Comparison of ENCODE assay signal across 25 cellular contexts in the genomic region with DNA sequence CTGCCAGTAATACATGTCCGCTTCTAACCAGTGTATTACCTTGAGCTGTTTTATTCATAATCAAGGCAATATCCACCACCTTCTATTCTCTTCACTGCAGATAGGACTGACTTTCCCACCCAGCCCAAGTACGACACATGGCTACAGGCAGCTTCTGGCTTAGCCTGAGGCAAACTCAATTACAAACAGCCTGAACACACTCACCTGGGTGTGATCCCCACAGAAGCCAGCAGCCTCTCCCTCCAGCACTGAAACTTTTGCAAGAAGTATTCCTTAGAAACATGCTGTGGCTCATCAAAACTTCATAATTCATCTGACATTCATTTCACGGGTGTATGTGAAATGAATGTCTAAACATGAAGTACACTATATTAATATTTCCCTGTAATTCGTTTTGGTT. TPM values are rescaled to one million over a fixed set of nuclear protein-coding genes. Genes with fewer than 3 reads are reported as not detected.
DNase-seq lines count a peak whose midpoint lies in the region; TF ChIP-seq lines count a peak whose summit lies in the region.
"Had no signal": no experiment of that assay in that cellular context is flagged by ENCODE, and none has a peak within 500 bp of the region (broad histone marks: within the 10 kb centered on the region; RNA-seq: fewer than 3 reads in every experiment).

No MANE protein-coding gene starts in this region.

- intact Hi-C loops in esophagus muscularis mucosa (cut with DNase I) = loop anchor here (5.0 kb wide), 1 partner anchor 117 kb away; a partner anchor contains a TSS

- no peak for TF ChIP-seq POLR2A in esophagus muscularis mucosa (IDR thresholded peaks at IDR 0.05; ENCODE audit: low read depth)

- DNase-seq in SK-N-MC (ENCODE audit: low read depth, low spot score) = peak; percentile 24
- peak; percentile 26 for DNase-seq in esophagus muscularis mucosa (ENCODE audit: extremely low spot score)
- no peak for DNase-seq in GM19240 (ENCODE audit: insufficient read length, low spot score)
- no peak for DNase-seq in stimulated activated CD4-positive, alpha-beta T cell treated with anti-CD3 and anti-CD28 coated beads, Interleukin-4, amount 100 ng/mL, for 4 hours
- DNase-seq in HK-2 (ENCODE audit: unreplicated experiment) = no peak
- DNase-seq: AML-193; C1 segment of cervical spinal cord; Caco-2; CD8-positive, alpha-beta T cell; DMS79; EL; GDM1; Kasumi-1; MV-4-11; NCI-H1105; NCI-H2081; NCI-H2227 treated with DMSO at 0.1 percent for 48 hours; NCI-H526 treated with DMSO at 0.1 percent for 48 hours; PC-9; SJCRH30; T-cell had no signal

- H3K36me3 ChIP-seq in Loucy (ENCODE audit: insufficient read depth, low read length) = no peaks in the 10 kb centered on the region
- no peaks in the 10 kb centered on the region for H3K36me3 ChIP-seq in SK-N-MC (ENCODE audit: insufficient read depth, low read length)
- H3K36me3 ChIP-seq in esophagus muscularis mucosa = no peaks in the 10 kb centered on the region
- H3K36me3 ChIP-seq: SJCRH30 had no signal

- no peak overlapping the region for H2AFZ ChIP-seq in Loucy (ENCODE audit: low read length)
- H2AFZ ChIP-seq: PC-9 had no signal

- H3K9me3 ChIP-seq in Loucy (ENCODE audit: insufficient read depth, low read depth, low read length) (no peaks in the 10 kb centered on the region), SK-N-MC (ENCODE audit: low read depth, low read length) (no peaks in the 10 kb centered on the region), esophagus muscularis mucosa (no peaks in the 10 kb centered on the region)

- TF ChIP-seq CTCF in Loucy (conservative IDR thresholded peaks at IDR 0.05; ENCODE audit: low read length) (no peak), esophagus muscularis mucosa (IDR thresholded peaks at IDR 0.05) (no peak), nephron (IDR thresholded peaks at IDR 0.05; ENCODE audit: unreplicated experiment in 3 of 3) (no peak)

- no peak for TF ChIP-seq EP300 in esophagus muscularis mucosa (IDR thresholded peaks at IDR 0.05)

- H4K20me1 ChIP-seq in Loucy (ENCODE audit: insufficient read depth, low read length, poor library complexity, severe bottlenecking) = no peaks in the 10 kb centered on the region

- H3K4me1 ChIP-seq in Loucy (ENCODE audit: insufficient read depth, low read length, poor library complexity, severe bottlenecking) (peaks cover 52% of the 10 kb centered on the region), esophagus muscularis mucosa (peaks cover 0 to 12% (median 6%) of the 10 kb centered on the region in 4 donors)
- H3K4me1 ChIP-seq: A549, Caco-2, SJCRH30 had no signal

- no peak overlapping the region for H3K27ac Mint-ChIP-seq in nephron
- H3K27ac Mint-ChIP-seq: CD8-positive, alpha-beta T cell; T-cell had no signal

- peak overlapping the region; percentile 79 for H3K4me2 ChIP-seq in Loucy (ENCODE audit: low read depth, low read length, poor library complexity, severe bottlenecking)
- H3K4me2 ChIP-seq: A549, PC-9 had no signal

- peak overlapping the region in 2 of 3 experiments; percentile 39 to 40 for H3K4me3 Mint-ChIP-seq in nephron
- H3K4me3 Mint-ChIP-seq: CD8-positive, alpha-beta T cell; T-cell had no signal

- peaks cover 13% of the 10 kb centered on the region for H3K36me3 Mint-ChIP-seq in nephron (ENCODE audit: low read depth)
- H3K36me3 Mint-ChIP-seq: CD8-positive, alpha-beta T cell; T-cell had no signal

- H3K9me2 ChIP-seq in Loucy (replicated peaks; ENCODE audit: low read depth, low read length) = no peaks in the 10 kb centered on the region

- H3K27ac ChIP-seq in SK-N-MC (no peak overlapping the region), esophagus muscularis mucosa (replicated peaks in 1 of 4) (no peak overlapping the region)
- H3K27ac ChIP-seq: A549, PC-9, SJCRH30 had no signal

- H3F3A ChIP-seq in Loucy (ENCODE audit: low read depth) = peaks cover 3% of the 10 kb centered on the region; the same call in 1 of the 2 replicates

- H3K79me2 ChIP-seq in Loucy (ENCODE audit: insufficient read depth, low read length) = peaks cover 36% of the 10 kb centered on the region

- H3K27me3 ChIP-seq in Loucy (ENCODE audit: insufficient read depth, low read length, poor library complexity, severe bottlenecking) (no peaks in the 10 kb centered on the region), esophagus muscularis mucosa (no peaks in the 10 kb centered on the region)
- H3K27me3 ChIP-seq: SJCRH30 had no signal

- H3K4me1 Mint-ChIP-seq in nephron = no peaks in the 10 kb centered on the region

- WGBS in esophagus muscularis mucosa = 43% methylated on average over 4 of the region's 4 CpGs

- peaks cover 17% of the 10 kb centered on the region for H3K9me3 Mint-ChIP-seq in nephron

- H3K27me3 Mint-ChIP-seq in nephron (ENCODE audit: low read depth) = no peaks in the 10 kb centered on the region

- H3K4me3 ChIP-seq in Loucy (ENCODE audit: low read length, poor library complexity, severe bottlenecking) = peak overlapping the region; percentile 74
- 0 out of 2 replicates have a peak overlapping the region, but pooled peaks have one; percentile 8 for H3K4me3 ChIP-seq in SK-N-MC
- no peak overlapping the region for H3K4me3 ChIP-seq in esophagus muscularis mucosa
- H3K4me3 ChIP-seq: A549, GM12878, PC-9, SJCRH30 had no signal

- H3K9ac ChIP-seq in Loucy (ENCODE audit: low read depth, low read length, poor library complexity, severe bottlenecking) (peak overlapping the region; percentile 82), SK-N-MC (ENCODE audit: insufficient read length) (no peak overlapping the region)

RNA-seq across cellular contexts. Expression of a gene that starts 13.5 kb away (rescaled TPM):
- total RNA-seq in esophagus muscularis mucosa = 1 to 10 TPM; 1.3 to 4.1 (median 2.9) TPM

RNA-seq across cellular contexts. Expression of a gene that starts 58.4 kb away (rescaled TPM):
- total RNA-seq in esophagus muscularis mucosa = 10 to 100 TPM; 50.0 to 78.2 (median 58.8) TPM

Comparison
In these comparisons a context has a peak if more than half of its experiments do, and no peak if none do; other contexts are left out.
1. H3K4me3 ChIP-seq: peak in Loucy (single experiment) and SK-N-MC (single experiment); none in esophagus muscularis mucosa (0 of 4).
2. DNase-seq: peak in SK-N-MC (single experiment) and esophagus muscularis mucosa (single experiment); none in GM19240 (single experiment), stimulated activated CD4-positive, alpha-beta T cell treated with anti-CD3 and anti-CD28 coated beads, Interleukin-4, amount 100 ng/mL, for 4 hours (0 of 2) and HK-2 (single experiment).